1 cellular context compared by ENCODE assay signal in the genomic region with DNA sequence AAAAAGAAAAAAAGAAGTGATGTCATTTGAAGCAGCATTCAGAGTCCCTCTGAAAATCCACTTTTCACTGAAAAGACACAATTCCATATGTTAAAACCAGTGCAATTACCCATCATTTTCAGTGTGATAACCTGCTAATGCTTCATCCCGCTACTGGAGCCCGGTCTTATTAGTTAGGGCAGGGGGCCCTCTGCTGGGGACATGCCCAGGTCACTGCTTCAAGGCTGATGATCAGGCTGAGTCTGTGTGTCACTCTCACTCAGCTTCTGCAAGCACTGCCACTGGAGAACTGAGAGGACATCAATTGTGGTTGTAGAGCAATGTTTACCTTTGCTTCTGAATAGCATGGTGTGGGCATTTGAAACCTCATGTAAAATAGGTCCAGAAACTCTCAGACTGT.
TF ChIP-seq lines count a peak whose summit lies in the region.

No MANE protein-coding gene starts in this region.

TF ChIP-seq in GM23338, 12 proteins besides CTCF, POLR2A, EP300 and RAD21 (continued from another document):
- TF ChIP-seq, protein P1, sequence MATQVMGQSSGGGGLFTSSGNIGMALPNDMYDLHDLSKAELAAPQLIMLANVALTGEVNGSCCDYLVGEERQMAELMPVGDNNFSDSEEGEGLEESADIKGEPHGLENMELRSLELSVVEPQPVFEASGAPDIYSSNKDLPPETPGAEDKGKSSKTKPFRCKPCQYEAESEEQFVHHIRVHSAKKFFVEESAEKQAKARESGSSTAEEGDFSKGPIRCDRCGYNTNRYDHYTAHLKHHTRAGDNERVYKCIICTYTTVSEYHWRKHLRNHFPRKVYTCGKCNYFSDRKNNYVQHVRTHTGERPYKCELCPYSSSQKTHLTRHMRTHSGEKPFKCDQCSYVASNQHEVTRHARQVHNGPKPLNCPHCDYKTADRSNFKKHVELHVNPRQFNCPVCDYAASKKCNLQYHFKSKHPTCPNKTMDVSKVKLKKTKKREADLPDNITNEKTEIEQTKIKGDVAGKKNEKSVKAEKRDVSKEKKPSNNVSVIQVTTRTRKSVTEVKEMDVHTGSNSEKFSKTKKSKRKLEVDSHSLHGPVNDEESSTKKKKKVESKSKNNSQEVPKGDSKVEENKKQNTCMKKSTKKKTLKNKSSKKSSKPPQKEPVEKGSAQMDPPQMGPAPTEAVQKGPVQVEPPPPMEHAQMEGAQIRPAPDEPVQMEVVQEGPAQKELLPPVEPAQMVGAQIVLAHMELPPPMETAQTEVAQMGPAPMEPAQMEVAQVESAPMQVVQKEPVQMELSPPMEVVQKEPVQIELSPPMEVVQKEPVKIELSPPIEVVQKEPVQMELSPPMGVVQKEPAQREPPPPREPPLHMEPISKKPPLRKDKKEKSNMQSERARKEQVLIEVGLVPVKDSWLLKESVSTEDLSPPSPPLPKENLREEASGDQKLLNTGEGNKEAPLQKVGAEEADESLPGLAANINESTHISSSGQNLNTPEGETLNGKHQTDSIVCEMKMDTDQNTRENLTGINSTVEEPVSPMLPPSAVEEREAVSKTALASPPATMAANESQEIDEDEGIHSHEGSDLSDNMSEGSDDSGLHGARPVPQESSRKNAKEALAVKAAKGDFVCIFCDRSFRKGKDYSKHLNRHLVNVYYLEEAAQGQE (IDR thresholded peaks at IDR 0.05; ENCODE audit: unreplicated experiment), result no peak
- no peak for TF ChIP-seq EZH2phosphoT487 (IDR thresholded peaks at IDR 0.05; ENCODE audit: unreplicated experiment)
- no peak for TF ChIP-seq EZH2 (IDR thresholded peaks at IDR 0.05; ENCODE audit: low read depth, unreplicated experiment)
